Comparison of ENCODE assay signal across 1 cellular context in the genomic region with DNA sequence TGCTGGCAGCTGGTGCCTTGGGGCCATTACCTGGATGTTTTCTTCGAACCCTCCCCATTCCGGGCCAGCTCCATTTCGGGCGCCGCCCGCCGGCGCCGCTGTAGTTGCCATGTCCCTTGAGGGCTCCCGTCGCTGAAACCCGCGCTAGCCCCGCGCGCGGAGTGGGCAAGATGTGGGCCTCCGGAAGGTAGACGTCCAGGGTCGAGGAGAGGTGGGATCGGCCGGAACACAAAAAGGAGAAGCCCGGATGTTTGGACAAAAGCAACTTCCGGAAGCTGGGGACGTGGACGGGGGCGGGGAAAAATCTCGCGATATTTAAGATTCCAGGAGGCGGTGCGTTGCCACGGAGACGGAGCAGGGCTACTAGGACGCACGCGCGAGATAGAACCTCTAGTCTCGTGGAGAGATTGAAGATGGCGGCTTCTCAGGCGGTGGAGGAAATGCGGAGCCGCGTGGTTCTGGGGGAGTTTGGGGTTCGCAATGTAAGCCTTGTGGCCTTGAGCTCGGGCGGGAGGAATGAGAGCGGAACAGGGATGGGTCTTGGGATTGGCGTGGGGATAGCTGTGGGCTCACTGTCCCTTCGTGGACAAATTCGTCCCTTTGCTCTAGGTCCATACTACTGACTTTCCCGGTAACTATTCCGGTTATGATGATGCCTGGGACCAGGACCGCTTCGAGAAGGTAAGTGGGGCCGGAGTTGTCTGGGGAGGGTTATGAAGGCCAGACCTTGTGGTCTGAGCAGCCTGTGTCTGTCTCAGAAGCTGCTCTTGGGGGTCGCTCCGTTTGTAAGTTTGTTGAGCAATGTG.
TF ChIP-seq lines count a peak whose summit lies in the region.

A gene with protein sequence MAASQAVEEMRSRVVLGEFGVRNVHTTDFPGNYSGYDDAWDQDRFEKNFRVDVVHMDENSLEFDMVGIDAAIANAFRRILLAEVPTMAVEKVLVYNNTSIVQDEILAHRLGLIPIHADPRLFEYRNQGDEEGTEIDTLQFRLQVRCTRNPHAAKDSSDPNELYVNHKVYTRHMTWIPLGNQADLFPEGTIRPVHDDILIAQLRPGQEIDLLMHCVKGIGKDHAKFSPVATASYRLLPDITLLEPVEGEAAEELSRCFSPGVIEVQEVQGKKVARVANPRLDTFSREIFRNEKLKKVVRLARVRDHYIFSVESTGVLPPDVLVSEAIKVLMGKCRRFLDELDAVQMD (plus strand): TSS at position 393 of the 806 bp plus-strand sequence. CDS start 21 bp downstream, at position 414.
A gene (minus strand): TSS at position 230 of the 806 bp plus-strand sequence. CDS start 119 bp downstream, at position 111.

TF ChIP-seq in HepG2, 621 proteins besides CTCF, POLR2A, EP300 and RAD21 (continued from another document and continues in another):
- TF ChIP-seq, protein P1, sequence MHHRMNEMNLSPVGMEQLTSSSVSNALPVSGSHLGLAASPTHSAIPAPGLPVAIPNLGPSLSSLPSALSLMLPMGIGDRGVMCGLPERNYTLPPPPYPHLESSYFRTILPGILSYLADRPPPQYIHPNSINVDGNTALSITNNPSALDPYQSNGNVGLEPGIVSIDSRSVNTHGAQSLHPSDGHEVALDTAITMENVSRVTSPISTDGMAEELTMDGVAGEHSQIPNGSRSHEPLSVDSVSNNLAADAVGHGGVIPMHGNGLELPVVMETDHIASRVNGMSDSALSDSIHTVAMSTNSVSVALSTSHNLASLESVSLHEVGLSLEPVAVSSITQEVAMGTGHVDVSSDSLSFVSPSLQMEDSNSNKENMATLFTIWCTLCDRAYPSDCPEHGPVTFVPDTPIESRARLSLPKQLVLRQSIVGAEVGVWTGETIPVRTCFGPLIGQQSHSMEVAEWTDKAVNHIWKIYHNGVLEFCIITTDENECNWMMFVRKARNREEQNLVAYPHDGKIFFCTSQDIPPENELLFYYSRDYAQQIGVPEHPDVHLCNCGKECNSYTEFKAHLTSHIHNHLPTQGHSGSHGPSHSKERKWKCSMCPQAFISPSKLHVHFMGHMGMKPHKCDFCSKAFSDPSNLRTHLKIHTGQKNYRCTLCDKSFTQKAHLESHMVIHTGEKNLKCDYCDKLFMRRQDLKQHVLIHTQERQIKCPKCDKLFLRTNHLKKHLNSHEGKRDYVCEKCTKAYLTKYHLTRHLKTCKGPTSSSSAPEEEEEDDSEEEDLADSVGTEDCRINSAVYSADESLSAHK (CRISPR knock-in tag; IDR thresholded peaks at IDR 0.05; ENCODE audit: borderline replicate concordance) = no peak
- TF ChIP-seq ATRX (CRISPR knock-in tag; IDR thresholded peaks at IDR 0.05; ENCODE audit: borderline replicate concordance) = no peak
- TF ChIP-seq ARID2 (CRISPR knock-in tag; IDR thresholded peaks at IDR 0.05; ENCODE audit: borderline replicate concordance) = 0 out of 2 replicates have a peak, but pooled peaks have one; percentile 85
- peak; percentile 86; the same call in 1 of the 2 replicates for TF ChIP-seq ZFP90 (CRISPR knock-in tag; IDR thresholded peaks at IDR 0.05; ENCODE audit: borderline replicate concordance)
- TF ChIP-seq, protein P2, sequence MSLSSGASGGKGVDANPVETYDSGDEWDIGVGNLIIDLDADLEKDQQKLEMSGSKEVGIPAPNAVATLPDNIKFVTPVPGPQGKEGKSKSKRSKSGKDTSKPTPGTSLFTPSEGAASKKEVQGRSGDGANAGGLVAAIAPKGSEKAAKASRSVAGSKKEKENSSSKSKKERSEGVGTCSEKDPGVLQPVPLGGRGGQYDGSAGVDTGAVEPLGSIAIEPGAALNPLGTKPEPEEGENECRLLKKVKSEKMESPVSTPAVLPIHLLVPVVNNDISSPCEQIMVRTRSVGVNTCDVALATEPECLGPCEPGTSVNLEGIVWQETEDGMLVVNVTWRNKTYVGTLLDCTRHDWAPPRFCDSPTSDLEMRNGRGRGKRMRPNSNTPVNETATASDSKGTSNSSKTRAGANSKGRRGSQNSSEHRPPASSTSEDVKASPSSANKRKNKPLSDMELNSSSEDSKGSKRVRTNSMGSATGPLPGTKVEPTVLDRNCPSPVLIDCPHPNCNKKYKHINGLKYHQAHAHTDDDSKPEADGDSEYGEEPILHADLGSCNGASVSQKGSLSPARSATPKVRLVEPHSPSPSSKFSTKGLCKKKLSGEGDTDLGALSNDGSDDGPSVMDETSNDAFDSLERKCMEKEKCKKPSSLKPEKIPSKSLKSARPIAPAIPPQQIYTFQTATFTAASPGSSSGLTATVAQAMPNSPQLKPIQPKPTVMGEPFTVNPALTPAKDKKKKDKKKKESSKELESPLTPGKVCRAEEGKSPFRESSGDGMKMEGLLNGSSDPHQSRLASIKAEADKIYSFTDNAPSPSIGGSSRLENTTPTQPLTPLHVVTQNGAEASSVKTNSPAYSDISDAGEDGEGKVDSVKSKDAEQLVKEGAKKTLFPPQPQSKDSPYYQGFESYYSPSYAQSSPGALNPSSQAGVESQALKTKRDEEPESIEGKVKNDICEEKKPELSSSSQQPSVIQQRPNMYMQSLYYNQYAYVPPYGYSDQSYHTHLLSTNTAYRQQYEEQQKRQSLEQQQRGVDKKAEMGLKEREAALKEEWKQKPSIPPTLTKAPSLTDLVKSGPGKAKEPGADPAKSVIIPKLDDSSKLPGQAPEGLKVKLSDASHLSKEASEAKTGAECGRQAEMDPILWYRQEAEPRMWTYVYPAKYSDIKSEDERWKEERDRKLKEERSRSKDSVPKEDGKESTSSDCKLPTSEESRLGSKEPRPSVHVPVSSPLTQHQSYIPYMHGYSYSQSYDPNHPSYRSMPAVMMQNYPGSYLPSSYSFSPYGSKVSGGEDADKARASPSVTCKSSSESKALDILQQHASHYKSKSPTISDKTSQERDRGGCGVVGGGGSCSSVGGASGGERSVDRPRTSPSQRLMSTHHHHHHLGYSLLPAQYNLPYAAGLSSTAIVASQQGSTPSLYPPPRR (CRISPR knock-in tag; IDR thresholded peaks at IDR 0.05; ENCODE audit: borderline replicate concordance) = 0 out of 2 replicates have a peak, but pooled peaks have one; percentile 22
- no peak for TF ChIP-seq ATF7 (IDR thresholded peaks at IDR 0.05)
- no peak for TF ChIP-seq ATF7 (CRISPR knock-in tag; IDR thresholded peaks at IDR 0.05)
- TF ChIP-seq ZNF282 (IDR thresholded peaks at IDR 0.05; ENCODE audit: partially characterized antibody) = no peak
- peak; percentile 62; the same call in 1 of the 2 replicates for TF ChIP-seq SP5 (CRISPR knock-in tag; IDR thresholded peaks at IDR 0.05; ENCODE audit: borderline replicate concordance, low read depth)
- TF ChIP-seq, protein P3, sequence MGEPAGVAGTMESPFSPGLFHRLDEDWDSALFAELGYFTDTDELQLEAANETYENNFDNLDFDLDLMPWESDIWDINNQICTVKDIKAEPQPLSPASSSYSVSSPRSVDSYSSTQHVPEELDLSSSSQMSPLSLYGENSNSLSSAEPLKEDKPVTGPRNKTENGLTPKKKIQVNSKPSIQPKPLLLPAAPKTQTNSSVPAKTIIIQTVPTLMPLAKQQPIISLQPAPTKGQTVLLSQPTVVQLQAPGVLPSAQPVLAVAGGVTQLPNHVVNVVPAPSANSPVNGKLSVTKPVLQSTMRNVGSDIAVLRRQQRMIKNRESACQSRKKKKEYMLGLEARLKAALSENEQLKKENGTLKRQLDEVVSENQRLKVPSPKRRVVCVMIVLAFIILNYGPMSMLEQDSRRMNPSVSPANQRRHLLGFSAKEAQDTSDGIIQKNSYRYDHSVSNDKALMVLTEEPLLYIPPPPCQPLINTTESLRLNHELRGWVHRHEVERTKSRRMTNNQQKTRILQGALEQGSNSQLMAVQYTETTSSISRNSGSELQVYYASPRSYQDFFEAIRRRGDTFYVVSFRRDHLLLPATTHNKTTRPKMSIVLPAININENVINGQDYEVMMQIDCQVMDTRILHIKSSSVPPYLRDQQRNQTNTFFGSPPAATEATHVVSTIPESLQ (CRISPR knock-in tag; conservative IDR thresholded peaks at IDR 0.05) = no peak; the same call in 1 of the 2 replicates
- TF ChIP-seq ZSCAN9 (CRISPR knock-in tag; IDR thresholded peaks at IDR 0.05; ENCODE audit: borderline replicate concordance) = peak; percentile 90
- TF ChIP-seq ZNF337 (CRISPR knock-in tag; IDR thresholded peaks at IDR 0.05; ENCODE audit: borderline replicate concordance, low read depth) = peak; percentile 97
- TF ChIP-seq, protein P4, sequence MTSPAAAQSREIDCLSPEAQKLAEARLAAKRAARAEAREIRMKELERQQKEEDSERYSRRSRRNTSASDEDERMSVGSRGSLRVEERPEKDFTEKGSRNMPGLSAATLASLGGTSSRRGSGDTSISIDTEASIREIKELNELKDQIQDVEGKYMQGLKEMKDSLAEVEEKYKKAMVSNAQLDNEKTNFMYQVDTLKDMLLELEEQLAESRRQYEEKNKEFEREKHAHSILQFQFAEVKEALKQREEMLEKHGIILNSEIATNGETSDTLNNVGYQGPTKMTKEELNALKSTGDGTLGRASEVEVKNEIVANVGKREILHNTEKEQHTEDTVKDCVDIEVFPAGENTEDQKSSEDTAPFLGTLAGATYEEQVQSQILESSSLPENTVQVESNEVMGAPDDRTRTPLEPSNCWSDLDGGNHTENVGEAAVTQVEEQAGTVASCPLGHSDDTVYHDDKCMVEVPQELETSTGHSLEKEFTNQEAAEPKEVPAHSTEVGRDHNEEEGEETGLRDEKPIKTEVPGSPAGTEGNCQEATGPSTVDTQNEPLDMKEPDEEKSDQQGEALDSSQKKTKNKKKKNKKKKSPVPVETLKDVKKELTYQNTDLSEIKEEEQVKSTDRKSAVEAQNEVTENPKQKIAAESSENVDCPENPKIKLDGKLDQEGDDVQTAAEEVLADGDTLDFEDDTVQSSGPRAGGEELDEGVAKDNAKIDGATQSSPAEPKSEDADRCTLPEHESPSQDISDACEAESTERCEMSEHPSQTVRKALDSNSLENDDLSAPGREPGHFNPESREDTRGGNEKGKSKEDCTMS (CRISPR knock-in tag; conservative IDR thresholded peaks at IDR 0.05) = no peak
- TF ChIP-seq ZNF333 (CRISPR knock-in tag; IDR thresholded peaks at IDR 0.05; ENCODE audit: borderline replicate concordance) = no peak; the same call in 1 of the 2 replicates
- TF ChIP-seq SOX5 (CRISPR knock-in tag; IDR thresholded peaks at IDR 0.05; ENCODE audit: borderline replicate concordance) = peak; percentile 71
- no peak for TF ChIP-seq ZNF761 (CRISPR knock-in tag; conservative IDR thresholded peaks at IDR 0.05)
- TF ChIP-seq, protein P5, sequence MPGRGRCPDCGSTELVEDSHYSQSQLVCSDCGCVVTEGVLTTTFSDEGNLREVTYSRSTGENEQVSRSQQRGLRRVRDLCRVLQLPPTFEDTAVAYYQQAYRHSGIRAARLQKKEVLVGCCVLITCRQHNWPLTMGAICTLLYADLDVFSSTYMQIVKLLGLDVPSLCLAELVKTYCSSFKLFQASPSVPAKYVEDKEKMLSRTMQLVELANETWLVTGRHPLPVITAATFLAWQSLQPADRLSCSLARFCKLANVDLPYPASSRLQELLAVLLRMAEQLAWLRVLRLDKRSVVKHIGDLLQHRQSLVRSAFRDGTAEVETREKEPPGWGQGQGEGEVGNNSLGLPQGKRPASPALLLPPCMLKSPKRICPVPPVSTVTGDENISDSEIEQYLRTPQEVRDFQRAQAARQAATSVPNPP (CRISPR knock-in tag; IDR thresholded peaks at IDR 0.05) = peak; percentile 69
- TF ChIP-seq ZNF839 (CRISPR knock-in tag; IDR thresholded peaks at IDR 0.05; ENCODE audit: borderline replicate concordance) = peak; percentile 16; the same call in 1 of the 2 replicates
- TF ChIP-seq, protein P6, sequence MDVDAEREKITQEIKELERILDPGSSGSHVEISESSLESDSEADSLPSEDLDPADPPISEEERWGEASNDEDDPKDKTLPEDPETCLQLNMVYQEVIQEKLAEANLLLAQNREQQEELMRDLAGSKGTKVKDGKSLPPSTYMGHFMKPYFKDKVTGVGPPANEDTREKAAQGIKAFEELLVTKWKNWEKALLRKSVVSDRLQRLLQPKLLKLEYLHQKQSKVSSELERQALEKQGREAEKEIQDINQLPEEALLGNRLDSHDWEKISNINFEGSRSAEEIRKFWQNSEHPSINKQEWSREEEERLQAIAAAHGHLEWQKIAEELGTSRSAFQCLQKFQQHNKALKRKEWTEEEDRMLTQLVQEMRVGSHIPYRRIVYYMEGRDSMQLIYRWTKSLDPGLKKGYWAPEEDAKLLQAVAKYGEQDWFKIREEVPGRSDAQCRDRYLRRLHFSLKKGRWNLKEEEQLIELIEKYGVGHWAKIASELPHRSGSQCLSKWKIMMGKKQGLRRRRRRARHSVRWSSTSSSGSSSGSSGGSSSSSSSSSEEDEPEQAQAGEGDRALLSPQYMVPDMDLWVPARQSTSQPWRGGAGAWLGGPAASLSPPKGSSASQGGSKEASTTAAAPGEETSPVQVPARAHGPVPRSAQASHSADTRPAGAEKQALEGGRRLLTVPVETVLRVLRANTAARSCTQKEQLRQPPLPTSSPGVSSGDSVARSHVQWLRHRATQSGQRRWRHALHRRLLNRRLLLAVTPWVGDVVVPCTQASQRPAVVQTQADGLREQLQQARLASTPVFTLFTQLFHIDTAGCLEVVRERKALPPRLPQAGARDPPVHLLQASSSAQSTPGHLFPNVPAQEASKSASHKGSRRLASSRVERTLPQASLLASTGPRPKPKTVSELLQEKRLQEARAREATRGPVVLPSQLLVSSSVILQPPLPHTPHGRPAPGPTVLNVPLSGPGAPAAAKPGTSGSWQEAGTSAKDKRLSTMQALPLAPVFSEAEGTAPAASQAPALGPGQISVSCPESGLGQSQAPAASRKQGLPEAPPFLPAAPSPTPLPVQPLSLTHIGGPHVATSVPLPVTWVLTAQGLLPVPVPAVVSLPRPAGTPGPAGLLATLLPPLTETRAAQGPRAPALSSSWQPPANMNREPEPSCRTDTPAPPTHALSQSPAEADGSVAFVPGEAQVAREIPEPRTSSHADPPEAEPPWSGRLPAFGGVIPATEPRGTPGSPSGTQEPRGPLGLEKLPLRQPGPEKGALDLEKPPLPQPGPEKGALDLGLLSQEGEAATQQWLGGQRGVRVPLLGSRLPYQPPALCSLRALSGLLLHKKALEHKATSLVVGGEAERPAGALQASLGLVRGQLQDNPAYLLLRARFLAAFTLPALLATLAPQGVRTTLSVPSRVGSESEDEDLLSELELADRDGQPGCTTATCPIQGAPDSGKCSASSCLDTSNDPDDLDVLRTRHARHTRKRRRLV (CRISPR knock-in tag; IDR thresholded peaks at IDR 0.05) = no peak; the same call in 1 of the 2 replicates
- TF ChIP-seq CEBPG (CRISPR knock-in tag; IDR thresholded peaks at IDR 0.05) = no peak; the same call in 1 of the 2 replicates
- no peak for TF ChIP-seq JDP2 (CRISPR knock-in tag; IDR thresholded peaks at IDR 0.05; ENCODE audit: borderline replicate concordance)
- TF ChIP-seq ZSCAN12 (CRISPR knock-in tag; IDR thresholded peaks at IDR 0.05) = peak; percentile 82
- TF ChIP-seq GATAD1 (CRISPR knock-in tag; IDR thresholded peaks at IDR 0.05) = peak; percentile 96
- TF ChIP-seq, protein P7, sequence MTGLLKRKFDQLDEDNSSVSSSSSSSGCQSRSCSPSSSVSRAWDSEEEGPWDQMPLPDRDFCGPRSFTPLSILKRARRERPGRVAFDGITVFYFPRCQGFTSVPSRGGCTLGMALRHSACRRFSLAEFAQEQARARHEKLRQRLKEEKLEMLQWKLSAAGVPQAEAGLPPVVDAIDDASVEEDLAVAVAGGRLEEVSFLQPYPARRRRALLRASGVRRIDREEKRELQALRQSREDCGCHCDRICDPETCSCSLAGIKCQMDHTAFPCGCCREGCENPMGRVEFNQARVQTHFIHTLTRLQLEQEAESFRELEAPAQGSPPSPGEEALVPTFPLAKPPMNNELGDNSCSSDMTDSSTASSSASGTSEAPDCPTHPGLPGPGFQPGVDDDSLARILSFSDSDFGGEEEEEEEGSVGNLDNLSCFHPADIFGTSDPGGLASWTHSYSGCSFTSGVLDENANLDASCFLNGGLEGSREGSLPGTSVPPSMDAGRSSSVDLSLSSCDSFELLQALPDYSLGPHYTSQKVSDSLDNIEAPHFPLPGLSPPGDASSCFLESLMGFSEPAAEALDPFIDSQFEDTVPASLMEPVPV (CRISPR knock-in tag; IDR thresholded peaks at IDR 0.05) = peak; percentile 69
